In the genomic region with DNA sequence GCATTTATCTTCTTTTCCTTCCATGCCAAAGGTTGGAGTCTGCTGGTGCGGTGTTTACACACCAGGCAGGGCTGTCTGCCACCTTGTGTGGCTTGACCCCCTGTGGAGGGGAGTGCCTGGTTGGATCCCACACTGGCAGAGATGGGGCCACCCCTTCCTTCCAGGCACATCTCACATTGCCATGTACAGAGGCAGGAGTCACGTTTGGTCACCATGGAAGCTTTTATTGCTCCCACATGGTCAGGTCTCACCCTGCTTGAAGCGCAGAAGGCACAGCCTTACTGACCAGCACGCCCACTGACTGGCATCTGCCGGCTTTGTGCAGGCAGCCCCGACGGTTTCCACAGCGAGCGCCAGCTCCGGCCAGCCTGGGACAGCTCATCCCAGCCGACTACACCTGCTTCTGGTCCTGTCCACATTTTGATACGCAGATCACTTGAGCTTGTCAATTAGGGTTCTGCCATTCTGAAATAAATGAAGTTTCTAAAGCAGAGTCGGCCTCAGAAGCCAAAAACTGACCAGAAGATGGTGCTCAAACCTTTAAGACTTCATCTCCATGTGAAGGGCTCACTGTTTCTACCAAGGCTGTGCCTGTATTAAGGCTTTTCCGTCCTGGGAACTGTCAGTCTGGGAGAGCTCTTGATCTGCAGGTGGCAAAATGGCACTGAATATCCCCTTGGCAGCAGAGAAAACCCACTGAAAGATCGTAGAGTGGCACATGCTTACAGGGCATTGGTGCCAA, we compare ENCODE assay signal across 1 cellular context.
TF ChIP-seq lines count a peak whose summit lies in the region.

No MANE protein-coding gene starts in this region.

TF ChIP-seq in SK-N-SH treated with all-trans-retinoic acid at 6 μM for 48 hours, 23 proteins besides CTCF, POLR2A, EP300 and RAD21 (continued from another document):
- TF ChIP-seq, protein P1, sequence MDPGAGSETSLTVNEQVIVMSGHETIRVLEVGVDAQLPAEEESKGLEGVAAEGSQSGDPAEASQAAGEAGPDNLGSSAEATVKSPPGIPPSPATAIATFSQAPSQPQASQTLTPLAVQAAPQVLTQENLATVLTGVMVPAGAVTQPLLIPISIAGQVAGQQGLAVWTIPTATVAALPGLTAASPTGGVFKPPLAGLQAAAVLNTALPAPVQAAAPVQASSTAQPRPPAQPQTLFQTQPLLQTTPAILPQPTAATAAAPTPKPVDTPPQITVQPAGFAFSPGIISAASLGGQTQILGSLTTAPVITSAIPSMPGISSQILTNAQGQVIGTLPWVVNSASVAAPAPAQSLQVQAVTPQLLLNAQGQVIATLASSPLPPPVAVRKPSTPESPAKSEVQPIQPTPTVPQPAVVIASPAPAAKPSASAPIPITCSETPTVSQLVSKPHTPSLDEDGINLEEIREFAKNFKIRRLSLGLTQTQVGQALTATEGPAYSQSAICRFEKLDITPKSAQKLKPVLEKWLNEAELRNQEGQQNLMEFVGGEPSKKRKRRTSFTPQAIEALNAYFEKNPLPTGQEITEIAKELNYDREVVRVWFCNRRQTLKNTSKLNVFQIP (CRISPR knock-in tag; IDR thresholded peaks at IDR 0.05; ENCODE audit: borderline replicate concordance, low read depth): no peak
- TF ChIP-seq OSR1 (CRISPR knock-in tag; IDR thresholded peaks at IDR 0.05) (no peak), TCF4 (CRISPR knock-in tag; IDR thresholded peaks at IDR 0.05; ENCODE audit: borderline replicate concordance) (no peak), ZNF565 (CRISPR knock-in tag; conservative IDR thresholded peaks at IDR 0.05; ENCODE audit: low read depth) (no peak), SNAI2 (CRISPR knock-in tag; IDR thresholded peaks at IDR 0.05) (no peak), ZFP3 (CRISPR knock-in tag; IDR thresholded peaks at IDR 0.05) (no peak), PPARA (CRISPR knock-in tag; IDR thresholded peaks at IDR 0.05; ENCODE audit: borderline replicate concordance) (no peak), BACH2 (CRISPR knock-in tag; IDR thresholded peaks at IDR 0.05; ENCODE audit: borderline replicate concordance) (no peak), CSDC2 (CRISPR knock-in tag; IDR thresholded peaks at IDR 0.05) (no peak), ZNF70 (CRISPR knock-in tag; IDR thresholded peaks at IDR 0.05) (no peak), ZFP30 (CRISPR knock-in tag; IDR thresholded peaks at IDR 0.05) (no peak)
- TF ChIP-seq, protein P2, sequence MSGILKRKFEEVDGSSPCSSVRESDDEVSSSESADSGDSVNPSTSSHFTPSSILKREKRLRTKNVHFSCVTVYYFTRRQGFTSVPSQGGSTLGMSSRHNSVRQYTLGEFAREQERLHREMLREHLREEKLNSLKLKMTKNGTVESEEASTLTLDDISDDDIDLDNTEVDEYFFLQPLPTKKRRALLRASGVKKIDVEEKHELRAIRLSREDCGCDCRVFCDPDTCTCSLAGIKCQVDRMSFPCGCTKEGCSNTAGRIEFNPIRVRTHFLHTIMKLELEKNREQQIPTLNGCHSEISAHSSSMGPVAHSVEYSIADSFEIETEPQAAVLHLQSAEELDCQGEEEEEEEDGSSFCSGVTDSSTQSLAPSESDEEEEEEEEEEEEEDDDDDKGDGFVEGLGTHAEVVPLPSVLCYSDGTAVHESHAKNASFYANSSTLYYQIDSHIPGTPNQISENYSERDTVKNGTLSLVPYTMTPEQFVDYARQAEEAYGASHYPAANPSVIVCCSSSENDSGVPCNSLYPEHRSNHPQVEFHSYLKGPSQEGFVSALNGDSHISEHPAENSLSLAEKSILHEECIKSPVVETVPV (CRISPR knock-in tag; IDR thresholded peaks at IDR 0.05): no peak
- TF ChIP-seq, protein P3, sequence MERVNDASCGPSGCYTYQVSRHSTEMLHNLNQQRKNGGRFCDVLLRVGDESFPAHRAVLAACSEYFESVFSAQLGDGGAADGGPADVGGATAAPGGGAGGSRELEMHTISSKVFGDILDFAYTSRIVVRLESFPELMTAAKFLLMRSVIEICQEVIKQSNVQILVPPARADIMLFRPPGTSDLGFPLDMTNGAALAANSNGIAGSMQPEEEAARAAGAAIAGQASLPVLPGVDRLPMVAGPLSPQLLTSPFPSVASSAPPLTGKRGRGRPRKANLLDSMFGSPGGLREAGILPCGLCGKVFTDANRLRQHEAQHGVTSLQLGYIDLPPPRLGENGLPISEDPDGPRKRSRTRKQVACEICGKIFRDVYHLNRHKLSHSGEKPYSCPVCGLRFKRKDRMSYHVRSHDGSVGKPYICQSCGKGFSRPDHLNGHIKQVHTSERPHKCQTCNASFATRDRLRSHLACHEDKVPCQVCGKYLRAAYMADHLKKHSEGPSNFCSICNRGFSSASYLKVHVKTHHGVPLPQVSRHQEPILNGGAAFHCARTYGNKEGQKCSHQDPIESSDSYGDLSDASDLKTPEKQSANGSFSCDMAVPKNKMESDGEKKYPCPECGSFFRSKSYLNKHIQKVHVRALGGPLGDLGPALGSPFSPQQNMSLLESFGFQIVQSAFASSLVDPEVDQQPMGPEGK (CRISPR knock-in tag; IDR thresholded peaks at IDR 0.05; ENCODE audit: borderline replicate concordance): no peak
TF ChIP-seq in SK-N-SH treated with all-trans-retinoic acid at 6 μM for 48 hours: peak in this region for 0.
